19 cellular contexts compared by ENCODE assay signal in the genomic region with DNA sequence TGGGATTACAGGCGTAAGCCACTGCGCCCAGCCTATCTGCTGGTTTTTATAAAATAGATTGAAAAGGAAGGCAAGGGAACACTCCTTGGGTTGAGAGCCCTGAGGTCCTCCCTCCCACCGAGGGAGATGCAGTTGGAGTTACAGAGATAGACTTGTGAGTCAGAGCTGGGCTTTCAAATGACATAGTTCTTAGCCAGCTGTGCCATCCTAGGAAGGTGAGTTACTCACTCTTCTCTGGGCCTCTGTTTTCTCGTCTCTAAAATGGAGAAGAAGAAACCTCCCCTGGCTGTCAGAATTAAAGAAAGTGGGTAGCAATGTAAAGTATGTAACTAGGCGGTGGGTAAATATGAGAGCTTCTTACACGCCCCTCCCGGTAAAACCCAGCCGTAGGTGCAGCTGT. TPM values are rescaled to one million over a fixed set of nuclear protein-coding genes. Genes with fewer than 3 reads are reported as not detected.
A peak's percentile ranks its signal among the peaks of the same experiment; 100 is the strongest.
DNase-seq lines count a peak whose midpoint lies in the region; ATAC-seq and TF ChIP-seq lines count a peak whose summit lies in the region.
"Had no signal": no experiment of that assay in that cellular context is flagged by ENCODE, and none has a peak within 500 bp of the region (broad histone marks: within the 10 kb centered on the region; RNA-seq: fewer than 3 reads in every experiment).

No MANE protein-coding gene starts in this region.

- in situ Hi-C loops in brain microvascular endothelial cell (cut with HindIII; ENCODE audit: low pct_ligation_motif_present, low sequenced_read_pairs): no loop called here

- H3K27me3 ChIP-seq in brain microvascular endothelial cell (replicated peaks): no peaks in the 10 kb centered on the region
- no peaks in the 10 kb centered on the region for H3K27me3 ChIP-seq in uterus
- H3K27me3 ChIP-seq: Peyer's patch had no signal

- TF ChIP-seq CTCF in brain microvascular endothelial cell (IDR thresholded peaks at IDR 0.05; ENCODE audit: low read depth, low read length, missing control alignments): no peak
- TF ChIP-seq CTCF in uterus (IDR thresholded peaks at IDR 0.05): no peak

- ATAC-seq in GM18873 (IDR thresholded peaks at IDR 0.05; ENCODE audit: low FRiP score, unreplicated experiment) (no peak), HG03159 (IDR thresholded peaks at IDR 0.05; ENCODE audit: unreplicated experiment) (no peak)

- intact Hi-C loops in uterus (cut with DNase I; ENCODE audit: low total_unique reads): no loop called here

- no peaks in the 10 kb centered on the region for H3K9me3 ChIP-seq in uterus
- H3K9me3 ChIP-seq: HAP-1, Peyer's patch had no signal

- H3K27ac ChIP-seq in brain microvascular endothelial cell: no peak overlapping the region
- H3K27ac ChIP-seq in uterus: peak overlapping the region in 1 of 2 donors; percentile 25
- H3K27ac ChIP-seq: Peyer's patch had no signal

- TF ChIP-seq POLR2A in uterus (IDR thresholded peaks at IDR 0.05): no peak

- no peaks in the 10 kb centered on the region for H3K4me1 ChIP-seq in uterus
- H3K4me1 ChIP-seq: HAP-1 had no signal

- DNase-seq in AG08396 (ENCODE audit: low spot score) (peak; percentile 74), HCEC 1CT (peak; percentile 73), brain microvascular endothelial cell (peak; percentile 67), mesenteric fat pad (ENCODE audit: low spot score) (peak; percentile 28), NCI-H345 treated with DMSO at 0.1 percent for 48 hours (lab: John Stamatoyannopoulos, UW; ENCODE audit: unreplicated experiment) (no peak), uterus (no peak)
- DNase-seq: activated CD4-positive, alpha-beta T cell treated with anti-CD3 and anti-CD28 coated beads, Interleukin-2, amount 10 ng/mL, durations not matched to agents 7 days and 5 days; aorta; C1 segment of cervical spinal cord; NCI-H345; Peyer's patch; posterior cingulate gyrus; stimulated activated CD4-positive, alpha-beta T cell treated with anti-CD3 and anti-CD28 coated beads, Interleukin-4, amount 100 ng/mL, for 1 hour; stimulated activated naive CD4-positive, alpha-beta T cell treated with Interleukin-2 at 50 U/mL for 16 hours had no signal

- H3K4me3 ChIP-seq in brain microvascular endothelial cell (ENCODE audit: low read depth, low read length) (no peak overlapping the region), uterus (no peak overlapping the region)
- H3K4me3 ChIP-seq: HAP-1, lung, Peyer's patch had no signal

- H3K36me3 ChIP-seq in brain microvascular endothelial cell (replicated peaks) (no peaks in the 10 kb centered on the region), uterus (no peaks in the 10 kb centered on the region)
- H3K36me3 ChIP-seq: HAP-1, Peyer's patch had no signal

RNA-seq across cellular contexts. Expression of a gene that starts 2.4 kb away (rescaled TPM):
- total RNA-seq in mesenteric fat pad (144 TPM), uterus (100 to 1,000 TPM in 2 of 4 donors, 10 to 100 TPM in 2; 62.8 to 199 (median 121) TPM)

RNA-seq across cellular contexts. Expression of a gene that starts 39.2 kb away (rescaled TPM):
- total RNA-seq in mesenteric fat pad: 0.87 TPM
- total RNA-seq in uterus: 1 to 10 TPM in 3 of 4 donors, under 1 TPM in 1; 0.26 to 4.6 (median 4.0) TPM
- total RNA-seq: activated CD4-positive, alpha-beta T cell treated with anti-CD3 and anti-CD28 coated beads, Interleukin-2, amount 10 ng/mL, durations not matched to agents 7 days and 5 days; T-helper 2 cell treated with Interferon-gamma antibody and Interleukin-4, amounts not matched to agents 100 ng/mL and 5 ng/mL, for 36 hours had no signal

Comparison
In these comparisons a context has a peak if more than half of its experiments do, and no peak if none do; other contexts are left out.
1. DNase-seq: peak in AG08396 (single experiment), HCEC 1CT (single experiment), brain microvascular endothelial cell (single experiment) and mesenteric fat pad (single experiment); none in NCI-H345 treated with DMSO at 0.1 percent for 48 hours (single experiment) and uterus (0 of 2).